Comparison of ENCODE assay signal across 1 cellular context in genomic region chr1:55814967-55815366, GRCh38.
TF ChIP-seq lines count a peak whose summit lies in the region.

No MANE protein-coding gene starts in this region.

TF ChIP-seq in GM23338, 12 proteins besides CTCF, POLR2A, EP300 and RAD21 (continued from another document):
- TF ChIP-seq ZNF462 (CRISPR knock-in tag; IDR thresholded peaks at IDR 0.05) (no peak), POLR2AphosphoS5 (IDR thresholded peaks at IDR 0.05; ENCODE audit: low read depth) (no peak), CREB1 (CRISPR knock-in tag; IDR thresholded peaks at IDR 0.05; ENCODE audit: low read depth) (no peak), ZNF331 (CRISPR knock-in tag; IDR thresholded peaks at IDR 0.05; ENCODE audit: low read depth) (no peak), EZH2 (IDR thresholded peaks at IDR 0.05; ENCODE audit: low read depth, unreplicated experiment) (no peak), NANOG (IDR thresholded peaks at IDR 0.05; ENCODE audit: borderline replicate concordance) (no peak), EZH2phosphoT487 (IDR thresholded peaks at IDR 0.05; ENCODE audit: unreplicated experiment) (no peak), JUNB (IDR thresholded peaks at IDR 0.05; ENCODE audit: unreplicated experiment) (no peak), ZNF114 (CRISPR knock-in tag; IDR thresholded peaks at IDR 0.05) (no peak)
